Comparison of ENCODE assay signal across 8 cellular contexts in genomic region chr11:67240575-67241389, GRCh38. TPM values are rescaled to one million over a fixed set of nuclear protein-coding genes. Genes with fewer than 3 reads are reported as not detected.
DNase-seq lines count a peak whose midpoint lies in the region; ATAC-seq and TF ChIP-seq lines count a peak whose summit lies in the region.

No MANE protein-coding gene starts in this region.

- peaks cover 25% of the 10 kb centered on the region for H3K4me1 ChIP-seq in foreskin keratinocyte
- H3K4me1 ChIP-seq in osteoblast (ENCODE audit: insufficient read depth, low read length) = peaks cover 31% of the 10 kb centered on the region

- H3K27me3 ChIP-seq in foreskin keratinocyte (no peaks in the 10 kb centered on the region), osteoblast (ENCODE audit: insufficient read depth, low read length) (no peaks in the 10 kb centered on the region)

- DNase-seq in GM03348 (ENCODE audit: low spot score) = peak; percentile 63
- DNase-seq in RPMI7951 (ENCODE audit: low read depth) = peak; percentile 77
- peak; percentile 72 for DNase-seq in activated T-helper 9 cell treated with anti-CD3 and anti-CD28 coated beads, Interleukin-2, amount 50 U/mL, for 16 hours (ENCODE audit: low read depth)
- DNase-seq in foreskin keratinocyte = peak; percentile 64 to 82
- DNase-seq in osteoblast (ENCODE audit: insufficient read length, low spot score, missing footprints) = peak; percentile 88
- DNase-seq in NCI-H187 treated with DMSO at 0.1 percent for 48 hours (lab: John Stamatoyannopoulos, UW) = no peak

- no peak overlapping the region for H2AFZ ChIP-seq in osteoblast (ENCODE audit: low read length)

- H3K36me3 ChIP-seq in osteoblast (ENCODE audit: insufficient read depth, low read length) = peaks cover 31% of the 10 kb centered on the region

- ATAC-seq in HG03571 (IDR thresholded peaks at IDR 0.05; ENCODE audit: unreplicated experiment) (peak; percentile 41), foreskin keratinocyte (peak; percentile 53)

- TF ChIP-seq CTCF in foreskin keratinocyte (conservative IDR thresholded peaks at IDR 0.05) = no peak
- TF ChIP-seq CTCF in osteoblast (IDR thresholded peaks at IDR 0.05; ENCODE audit: extremely low read depth, low read depth, low read length) = no peak

- peaks cover 59% of the 10 kb centered on the region for H3K79me2 ChIP-seq in osteoblast (ENCODE audit: insufficient read depth, low read length)

- H4K20me1 ChIP-seq in osteoblast (ENCODE audit: insufficient read depth, low read length) = peaks cover 40% of the 10 kb centered on the region

- H3K27ac ChIP-seq in foreskin keratinocyte = peak overlapping the region; percentile 72
- peak overlapping the region; percentile 93 for H3K27ac ChIP-seq in osteoblast (ENCODE audit: low read depth, low read length)
- peak overlapping the region; percentile 94 for H3K27ac ChIP-seq in temporal lobe (ENCODE audit: low read depth, low read length)

- no peaks in the 10 kb centered on the region for H3K9me3 ChIP-seq in osteoblast (ENCODE audit: low read depth, low read length)

- H3K4me3 ChIP-seq in osteoblast (ENCODE audit: insufficient read depth, low read length) = peak overlapping the region; percentile 89

- peak overlapping the region; percentile 99 for H3K4me2 ChIP-seq in osteoblast (ENCODE audit: insufficient read depth, low read length)

RNA-seq across cellular contexts. Expression of gene GRK2, which starts 25.5 kb away (rescaled TPM):
- total RNA-seq in RPMI7951 (2014; rRNA removed; shearing (Covaris generic)) = 22.0 and 32.9 TPM in 2 replicates
- 34.3 and 36.5 TPM in 2 replicates for total RNA-seq in foreskin keratinocyte
- polyA plus RNA-seq in foreskin keratinocyte = 29.2 and 31.4 TPM in 2 replicates
- 21.4 and 23.6 TPM in 2 replicates for total RNA-seq in osteoblast
- total RNA-seq in temporal lobe = 49.2 TPM

RNA-seq across cellular contexts. Expression of gene ANKRD13D, which starts 48.3 kb away (rescaled TPM):
- 17.6 and 28.5 TPM in 2 replicates for total RNA-seq in RPMI7951 (2014; rRNA removed; shearing (Covaris generic))
- total RNA-seq in foreskin keratinocyte (28.8 and 29.2 TPM in 2 replicates), osteoblast (33.0 and 34.4 TPM in 2 replicates), temporal lobe (39.1 TPM)
- polyA plus RNA-seq in foreskin keratinocyte = 25.3 and 26.1 TPM in 2 replicates
